In the genomic region with DNA sequence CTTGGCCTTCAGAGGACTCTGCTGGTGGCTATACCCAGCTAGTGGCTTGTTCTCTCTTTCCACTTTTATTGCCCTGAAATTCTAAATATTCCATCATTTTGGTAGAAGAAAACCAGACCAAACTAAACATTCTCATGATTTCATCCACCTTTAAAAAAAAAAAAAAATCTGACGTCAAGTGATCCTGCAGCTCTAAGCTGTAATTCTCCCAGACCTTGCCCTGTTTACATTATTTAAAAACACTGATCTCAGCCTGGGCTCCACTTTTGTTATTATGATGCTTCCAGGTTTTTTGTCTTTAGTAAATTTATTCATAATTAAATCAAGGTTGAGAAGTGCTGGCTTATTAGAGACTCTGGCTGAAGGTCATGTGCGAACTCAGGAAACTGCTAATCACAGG, we compare ENCODE assay signal across 24 cellular contexts.
"Had no signal": no experiment of that assay in that cellular context is flagged by ENCODE, and none has a peak within 500 bp of the region (broad histone marks: within the 10 kb centered on the region; RNA-seq: fewer than 3 reads in every experiment).

No MANE protein-coding gene starts in this region.

- DNase-seq: activated CD4-positive, alpha-beta T cell treated with anti-CD3 and anti-CD28 coated beads for 4 hours; activated CD4-positive, alpha-beta T cell treated with anti-CD3 and anti-CD28 coated beads, Interleukin-2, amount 50 U/mL, for 48 hours; activated CD4-positive, CD25-positive, alpha-beta regulatory T cell; activated CD8-positive, alpha-beta memory T cell treated with anti-CD3 and anti-CD28 coated beads, Interleukin-2, amount 50 U/mL, for 48 hours; activated naive CD4-positive, alpha-beta T cell; activated naive CD8-positive, alpha-beta T cell treated with anti-CD3 and anti-CD28 coated beads for 36 hours; activated T-cell treated with anti-CD3 and anti-CD28 coated beads, Interleukin-2, amount 50 U/mL, for 4 hours; colonic mucosa; dorsolateral prefrontal cortex; effector memory CD8-positive, alpha-beta T cell; gastrocnemius medialis; islet precursor cell; nucleus accumbens; right lobe of liver; small intestine; stimulated activated CD4-positive, alpha-beta T cell treated with anti-CD3 and anti-CD28 coated beads, Interleukin-15, amount 100 ng/mL, for 24 hours; stimulated activated naive B cell treated with anti-CD40 and anti-IgM and Interleukin-4, amounts not matched to agents 10 μg/mL and 1 μg/mL and 100 μg/mL, for 72 hours; upper lobe of right lung had no signal

- H3K27me3 ChIP-seq: breast epithelium, colonic mucosa, dorsolateral prefrontal cortex, esophagus muscularis mucosa, gastrocnemius medialis, right lobe of liver, upper lobe of right lung had no signal

- H3K4me1 ChIP-seq: breast epithelium, colonic mucosa, gastrocnemius medialis, right lobe of liver, upper lobe of right lung had no signal

- H3K27ac Mint-ChIP-seq: activated naive CD8-positive, alpha-beta T cell treated with anti-CD3 and anti-CD28 coated beads for 36 hours; activated T-helper 2 cell treated with anti-CD3 and anti-CD28 coated beads, Interferon-gamma antibody, Interleukin-2, Interleukin-4, amounts not matched to agents 10 μg/mL and 5 μg/mL and 100 μg/mL, durations not matched to agents 14 hours and 24 hours and 36 hours; stimulated activated naive B cell treated with anti-CD40 and anti-IgM and Interleukin-4, amounts not matched to agents 10 μg/mL and 1 μg/mL and 100 μg/mL, for 72 hours; T-helper 1 cell treated with Interleukin-12 subunit alpha and Interleukin-12 subunit beta and Interleukin-4 antibody, amounts not matched to agents 30 μg/mL and 1 μg/mL, for 36 hours had no signal

- H3K4me3 Mint-ChIP-seq: activated naive CD8-positive, alpha-beta T cell treated with anti-CD3 and anti-CD28 coated beads for 36 hours; activated T-cell treated with anti-CD3 and anti-CD28 coated beads, Interleukin-2, amount 50 U/mL, for 4 hours; central memory CD8-positive, alpha-beta T cell; effector memory CD8-positive, alpha-beta T cell; stimulated activated naive B cell treated with anti-CD40 and anti-IgM and Interleukin-4, amounts not matched to agents 10 μg/mL and 1 μg/mL and 100 μg/mL, for 72 hours; T-helper 1 cell treated with Interleukin-12 subunit alpha and Interleukin-12 subunit beta and Interleukin-4 antibody, amounts not matched to agents 30 μg/mL and 1 μg/mL, for 36 hours had no signal

- H3K36me3 ChIP-seq: breast epithelium, colonic mucosa, esophagus muscularis mucosa, gastrocnemius medialis, right lobe of liver, thoracic aorta, upper lobe of right lung had no signal

- H3K27me3 Mint-ChIP-seq: activated naive CD8-positive, alpha-beta T cell treated with anti-CD3 and anti-CD28 coated beads for 36 hours; central memory CD8-positive, alpha-beta T cell; effector memory CD8-positive, alpha-beta T cell; stimulated activated naive B cell treated with anti-CD40 and anti-IgM and Interleukin-4, amounts not matched to agents 10 μg/mL and 1 μg/mL and 100 μg/mL, for 72 hours had no signal

- H3K9me3 ChIP-seq: breast epithelium, colonic mucosa, esophagus muscularis mucosa, gastrocnemius medialis, right lobe of liver, thoracic aorta, upper lobe of right lung had no signal

- H3K4me3 ChIP-seq: breast epithelium, colonic mucosa, dorsolateral prefrontal cortex, esophagus muscularis mucosa, gastrocnemius medialis, right lobe of liver, thoracic aorta, upper lobe of right lung had no signal

- H3K27ac ChIP-seq: breast epithelium, colonic mucosa, dorsolateral prefrontal cortex, esophagus muscularis mucosa, gastrocnemius medialis, right lobe of liver, upper lobe of right lung had no signal

- ATAC-seq: activated T-cell treated with anti-CD3 and anti-CD28 coated beads, Interleukin-2, amount 50 U/mL, for 4 hours; effector memory CD8-positive, alpha-beta T cell; gastrocnemius medialis; right lobe of liver; stimulated activated naive B cell treated with anti-CD40 and anti-IgM and Interleukin-4, amounts not matched to agents 10 μg/mL and 1 μg/mL and 100 μg/mL, for 72 hours; upper lobe of right lung had no signal

- H3K9me3 Mint-ChIP-seq: activated naive CD8-positive, alpha-beta T cell treated with anti-CD3 and anti-CD28 coated beads for 36 hours; activated T-cell treated with anti-CD3 and anti-CD28 coated beads, Interleukin-2, amount 50 U/mL, for 4 hours; activated T-helper 2 cell treated with anti-CD3 and anti-CD28 coated beads, Interferon-gamma antibody, Interleukin-2, Interleukin-4, amounts not matched to agents 10 μg/mL and 5 μg/mL and 100 μg/mL, durations not matched to agents 14 hours and 24 hours and 36 hours; central memory CD8-positive, alpha-beta T cell; effector memory CD8-positive, alpha-beta T cell; stimulated activated naive B cell treated with anti-CD40 and anti-IgM and Interleukin-4, amounts not matched to agents 10 μg/mL and 1 μg/mL and 100 μg/mL, for 72 hours; T-helper 1 cell treated with Interleukin-12 subunit alpha and Interleukin-12 subunit beta and Interleukin-4 antibody, amounts not matched to agents 30 μg/mL and 1 μg/mL, for 36 hours had no signal

- H3K4me1 Mint-ChIP-seq: activated naive CD8-positive, alpha-beta T cell treated with anti-CD3 and anti-CD28 coated beads for 36 hours; central memory CD8-positive, alpha-beta T cell had no signal
